In genomic region chr2:101516833-101517690, GRCh38 we compare ENCODE assay signal across 10 cellular contexts. TPM values are rescaled to one million over a fixed set of nuclear protein-coding genes. Genes with fewer than 3 reads are reported as not detected.
DNase-seq lines count a peak whose midpoint lies in the region; ATAC-seq and TF ChIP-seq lines count a peak whose summit lies in the region.
"Had no signal": no experiment of that assay in that cellular context is flagged by ENCODE, and none has a peak within 500 bp of the region (broad histone marks: within the 10 kb centered on the region; RNA-seq: fewer than 3 reads in every experiment).

No MANE protein-coding gene starts in this region.

- H3K4me1 Mint-ChIP-seq in activated naive CD4-positive, alpha-beta T cell treated with anti-CD3 and anti-CD28 coated beads, Interleukin-2, amount 10 ng/mL, durations not matched to agents 7 days and 5 days, result peaks cover 36% of the 10 kb centered on the region
- H3K4me1 Mint-ChIP-seq in T-helper 1 cell treated with Interleukin-12 subunit alpha and Interleukin-12 subunit beta and Interleukin-4 antibody, amounts not matched to agents 30 μg/mL and 1 μg/mL, for 36 hours (ENCODE audit: low read depth), result peaks cover 43% of the 10 kb centered on the region

- H3K9me3 ChIP-seq in thoracic aorta (no peaks in the 10 kb centered on the region), suprapubic skin (no peaks in the 10 kb centered on the region)

- no peak for TF ChIP-seq POLR2A in suprapubic skin (IDR thresholded peaks at IDR 0.05)

- peaks cover 13% of the 10 kb centered on the region for H3K27me3 Mint-ChIP-seq in activated naive CD4-positive, alpha-beta T cell treated with anti-CD3 and anti-CD28 coated beads, Interleukin-2, amount 10 ng/mL, durations not matched to agents 7 days and 5 days
- peaks cover 3% of the 10 kb centered on the region for H3K27me3 Mint-ChIP-seq in T-helper 1 cell treated with Interleukin-12 subunit alpha and Interleukin-12 subunit beta and Interleukin-4 antibody, amounts not matched to agents 30 μg/mL and 1 μg/mL, for 36 hours (ENCODE audit: low read depth)

- no peak overlapping the region for H3K27ac Mint-ChIP-seq in activated naive CD4-positive, alpha-beta T cell treated with anti-CD3 and anti-CD28 coated beads, Interleukin-2, amount 10 ng/mL, durations not matched to agents 7 days and 5 days
- peak overlapping the region; percentile 31 for H3K27ac Mint-ChIP-seq in T-helper 1 cell treated with Interleukin-12 subunit alpha and Interleukin-12 subunit beta and Interleukin-4 antibody, amounts not matched to agents 30 μg/mL and 1 μg/mL, for 36 hours

- peaks cover 5% of the 10 kb centered on the region for H3K36me3 Mint-ChIP-seq in activated naive CD4-positive, alpha-beta T cell treated with anti-CD3 and anti-CD28 coated beads, Interleukin-2, amount 10 ng/mL, durations not matched to agents 7 days and 5 days
- H3K36me3 Mint-ChIP-seq in T-helper 1 cell treated with Interleukin-12 subunit alpha and Interleukin-12 subunit beta and Interleukin-4 antibody, amounts not matched to agents 30 μg/mL and 1 μg/mL, for 36 hours (ENCODE audit: low read depth), result peaks cover 10% of the 10 kb centered on the region

- peaks cover 5 to 33% of the 10 kb centered on the region in 2 donors for H3K4me1 ChIP-seq in thoracic aorta (ENCODE audit: control insufficient read depth in 1 of 2, low read depth in 2 of 2)
- H3K4me1 ChIP-seq in suprapubic skin, result peaks cover 13% of the 10 kb centered on the region

- no peak overlapping the region for H3K4me3 ChIP-seq in fibroblast of pulmonary artery (replicated peaks; ENCODE audit: low read depth, low read length)
- H3K4me3 ChIP-seq in thoracic aorta, result no peak overlapping the region
- no peak overlapping the region for H3K4me3 ChIP-seq in suprapubic skin

- H3K27me3 ChIP-seq in thoracic aorta (replicated peaks; ENCODE audit: insufficient read depth) (no peaks in the 10 kb centered on the region), suprapubic skin (no peaks in the 10 kb centered on the region)

- no peak for TF ChIP-seq EP300 in suprapubic skin (IDR thresholded peaks at IDR 0.05)

- TF ChIP-seq CTCF in fibroblast of pulmonary artery (IDR thresholded peaks at IDR 0.05; ENCODE audit: low read length, missing control alignments) (no peak), thoracic aorta (IDR thresholded peaks at IDR 0.05) (no peak), suprapubic skin (IDR thresholded peaks at IDR 0.05) (no peak)

- ATAC-seq in thoracic aorta (ENCODE audit: insufficient number of reproducible peaks, low FRiP score, low read depth), result peak; percentile 57

- H3K27ac ChIP-seq in thoracic aorta (no peak overlapping the region), suprapubic skin (no peak overlapping the region)

- WGBS in suprapubic skin, result 68% methylated on average over 8 of the region's 8 CpGs

- peaks cover 13% of the 10 kb centered on the region for H3K9me3 Mint-ChIP-seq in activated naive CD4-positive, alpha-beta T cell treated with anti-CD3 and anti-CD28 coated beads, Interleukin-2, amount 10 ng/mL, durations not matched to agents 7 days and 5 days
- H3K9me3 Mint-ChIP-seq in T-helper 1 cell treated with Interleukin-12 subunit alpha and Interleukin-12 subunit beta and Interleukin-4 antibody, amounts not matched to agents 30 μg/mL and 1 μg/mL, for 36 hours, result peaks cover 21% of the 10 kb centered on the region

- DNase-seq in activated naive CD4-positive, alpha-beta T cell treated with anti-CD3 and anti-CD28 coated beads, Interleukin-2, amount 10 ng/mL, durations not matched to agents 7 days and 5 days, result peak; percentile 47
- no peak for DNase-seq in activated naive CD4-positive, alpha-beta T cell (lab: John Stamatoyannopoulos, UW)
- DNase-seq in fibroblast of pulmonary artery (ENCODE audit: low read depth) (peak; percentile 92), thoracic aorta (ENCODE audit: low spot score) (no peak), suprapubic skin (ENCODE audit: low spot score in 2 of 2) (no peak), NCI-H510A treated with DMSO at 0.1 percent for 48 hours (lab: John Stamatoyannopoulos, UW) (no peak), activated gamma-delta T cell (lab: John Stamatoyannopoulos, UW) (no peak)
- DNase-seq: DMS79 treated with DMSO at 0.1 percent for 48 hours, NCI-H187 had no signal

- no peak overlapping the region for H3K4me3 Mint-ChIP-seq in activated naive CD4-positive, alpha-beta T cell treated with anti-CD3 and anti-CD28 coated beads, Interleukin-2, amount 10 ng/mL, durations not matched to agents 7 days and 5 days
- no peak overlapping the region for H3K4me3 Mint-ChIP-seq in T-helper 1 cell treated with Interleukin-12 subunit alpha and Interleukin-12 subunit beta and Interleukin-4 antibody, amounts not matched to agents 30 μg/mL and 1 μg/mL, for 36 hours

- H3K36me3 ChIP-seq in thoracic aorta (no peaks in the 10 kb centered on the region), suprapubic skin (no peaks in the 10 kb centered on the region)

- CTCF ChIA-PET in activated naive CD4-positive, alpha-beta T cell treated with anti-CD3 and anti-CD28 coated beads, Interleukin-2, amount 10 ng/mL, durations not matched to agents 7 days and 5 days (lab: Charles Lee), result interaction anchor here (0.7 kb wide), 1 partner anchor 8 kb away, joined by 3 read pairs; no protein-coding TSS in a partner anchor

RNA-seq across cellular contexts. Expression of gene RFX8, which starts 42.1 kb away (rescaled TPM):
- under 1 TPM; 0.14 to 0.85 TPM for total RNA-seq in thoracic aorta
- total RNA-seq in suprapubic skin, result under 1 TPM in 1 of 4 donors, not detected in 3; 0.70 TPM

Comparison
In these comparisons a context has a peak if more than half of its experiments do, and no peak if none do; other contexts are left out.
1. DNase-seq: peak in activated naive CD4-positive, alpha-beta T cell treated with anti-CD3 and anti-CD28 coated beads, Interleukin-2, amount 10 ng/mL, durations not matched to agents 7 days and 5 days (single experiment) and fibroblast of pulmonary artery (single experiment); none in activated naive CD4-positive, alpha-beta T cell (0 of 4), thoracic aorta (single experiment), suprapubic skin (0 of 2), NCI-H510A treated with DMSO at 0.1 percent for 48 hours (single experiment) and activated gamma-delta T cell (single experiment).